Comparison of ENCODE assay signal across 26 cellular contexts in genomic region chr1:35572296-35572695, GRCh38. TPM values are rescaled to one million over a fixed set of nuclear protein-coding genes. Genes with fewer than 3 reads are reported as not detected.
A peak's percentile ranks its signal among the peaks of the same experiment; 100 is the strongest.
DNase-seq lines count a peak whose midpoint lies in the region; ATAC-seq, FAIRE-seq and TF ChIP-seq lines count a peak whose summit lies in the region.
"Had no signal": no experiment of that assay in that cellular context is flagged by ENCODE, and none has a peak within 500 bp of the region (broad histone marks: within the 10 kb centered on the region; RNA-seq: fewer than 3 reads in every experiment).

No MANE protein-coding gene starts in this region.

- H3K4me3 Mint-ChIP-seq in chondrocyte (ENCODE audit: unreplicated experiment) (peak overlapping the region; percentile 71), nephron progenitor cell (peak overlapping the region; percentile 58)
- H3K4me3 Mint-ChIP-seq: activated naive CD8-positive, alpha-beta T cell treated with anti-CD3 and anti-CD28 coated beads, Interleukin-2, amount 50 U/mL, for 24 hours had no signal

- DNase-seq in AG08396 (ENCODE audit: low spot score) (peak; percentile 55), H7 (peak; percentile 39), chondrocyte (ENCODE audit: low spot score) (no peak), nephron progenitor cell (no peak), RWPE1 (ENCODE audit: low spot score) (no peak), HTR-8/SVneo (ENCODE audit: insufficient read length, low spot score) (no peak), hypothalamus (lab: John Stamatoyannopoulos, UW) (no peak)
- DNase-seq: activated CD4-positive, alpha-beta T cell treated with anti-CD3 and anti-CD28 coated beads for 48 hours; activated gamma-delta T cell treated with Interleukin-2 at 50 U/mL for 16 hours; activated naive CD8-positive, alpha-beta T cell treated with anti-CD3 and anti-CD28 coated beads, Interleukin-2, amount 50 U/mL, for 24 hours; activated T-cell treated with anti-CD3 and anti-CD28 coated beads, Interleukin-2, amount 50 U/mL, for 1 hour; COR-L47; DND-41; heart right ventricle; HFFc6; left lung; mesendoderm; NCI-H1436; ovary; stimulated activated CD4-positive, alpha-beta T cell treated with anti-CD3 and anti-CD28 coated beads, Interleukin-2, amount 100 ng/mL, for 24 hours had no signal

- H3K27ac Mint-ChIP-seq in chondrocyte (ENCODE audit: unreplicated experiment) (no peak overlapping the region), nephron progenitor cell (no peak overlapping the region)
- H3K27ac Mint-ChIP-seq: activated naive CD8-positive, alpha-beta T cell treated with anti-CD3 and anti-CD28 coated beads, Interleukin-2, amount 50 U/mL, for 24 hours; HFFc6 had no signal

- no peak for ATAC-seq in GM18511 (IDR thresholded peaks at IDR 0.05; ENCODE audit: unreplicated experiment)
- ATAC-seq: activated naive CD8-positive, alpha-beta T cell treated with anti-CD3 and anti-CD28 coated beads, Interleukin-2, amount 50 U/mL, for 24 hours had no signal

- H3K36me3 ChIP-seq in H7 (replicated peaks; ENCODE audit: control insufficient read depth, insufficient read depth, low read length) = no peaks in the 10 kb centered on the region
- H3K36me3 ChIP-seq: heart right ventricle, left lung, ovary had no signal

- no peak overlapping the region for H3K4me3 ChIP-seq in H7 (ENCODE audit: insufficient read depth, low read depth, low read length)
- H3K4me3 ChIP-seq: ovary, SK-N-MC had no signal

- POLR2A ChIA-PET in RWPE1 (lab: Yijun Ruan, JAX; ENCODE audit: low non-redundant PET) = interaction anchor here (0.6 kb wide), 1 partner anchor 35 kb away, joined by 6 read pairs; no protein-coding TSS in a partner anchor

- CTCF ChIA-PET in RWPE1 (lab: Yijun Ruan, JAX) = interaction anchor here (0.7 kb wide), 1 partner anchor 233 kb away, joined by 3 read pairs; no protein-coding TSS in a partner anchor

- H3K27me3 Mint-ChIP-seq in chondrocyte (ENCODE audit: low read depth) (peaks cover 27% of the 10 kb centered on the region), nephron progenitor cell (ENCODE audit: low read depth, poor library complexity) (peaks cover 88% of the 10 kb centered on the region)

- no peak for FAIRE-seq in HTR-8/SVneo (lab: Jason Lieb, UNC)
- FAIRE-seq: GM18507, TTC549 had no signal

- H3K36me3 Mint-ChIP-seq in chondrocyte (ENCODE audit: low read depth) (no peaks in the 10 kb centered on the region), nephron progenitor cell (ENCODE audit: low read depth) (no peaks in the 10 kb centered on the region)

- H3K27ac ChIP-seq in RWPE1 = no peak overlapping the region
- H3K27ac ChIP-seq: epithelial cell of prostate, heart right ventricle, left lung, ovary, SK-N-MC, tibial nerve had no signal

- H3K9me3 Mint-ChIP-seq in chondrocyte (ENCODE audit: low read depth) (no peaks in the 10 kb centered on the region), nephron progenitor cell (no peaks in the 10 kb centered on the region)
- H3K9me3 Mint-ChIP-seq: activated naive CD8-positive, alpha-beta T cell treated with anti-CD3 and anti-CD28 coated beads, Interleukin-2, amount 50 U/mL, for 24 hours; HFFc6 had no signal

- TF ChIP-seq CTCF in chondrocyte (IDR thresholded peaks at IDR 0.05) (no peak), nephron progenitor cell (IDR thresholded peaks at IDR 0.05) (no peak), RWPE1 (conservative IDR thresholded peaks at IDR 0.05; ENCODE audit: low read depth) (no peak)

- H3K4me1 Mint-ChIP-seq in chondrocyte (ENCODE audit: low read depth) (peaks cover 27% of the 10 kb centered on the region), nephron progenitor cell (peaks cover 20% of the 10 kb centered on the region)

- peaks cover 73% of the 10 kb centered on the region for H3K27me3 ChIP-seq in H7 (ENCODE audit: control insufficient read depth, insufficient read depth, low read length)
- H3K27me3 ChIP-seq: ovary had no signal

RNA-seq across cellular contexts. Expression of gene TFAP2E, which starts 0.8 kb away (rescaled TPM):
- 0.94 and 2.2 TPM in 2 replicates for total RNA-seq in H7 (2014; rRNA removed; shearing (Covaris generic))
- 0.92 to 1.4 TPM (median 0.97 TPM) in 3 replicates for total RNA-seq in chondrocyte

RNA-seq across cellular contexts. Expression of gene NCDN, which starts 14.7 kb away (rescaled TPM):
- total RNA-seq in H7 (2014; rRNA removed; shearing (Covaris generic)) = 41.9 and 50.9 TPM in 2 replicates
- 35.3 to 46.5 TPM (median 36.4 TPM) in 3 replicates for total RNA-seq in chondrocyte

RNA-seq across cellular contexts. Expression of gene KIAA0319L, which starts 15.1 kb away (rescaled TPM):
- total RNA-seq in H7 (2014; rRNA removed; shearing (Covaris generic)) = 68.5 and 84.0 TPM in 2 replicates
- total RNA-seq in chondrocyte = 26.9 to 40.8 TPM (median 28.7 TPM) in 3 replicates

Comparison
In these comparisons a context has a peak if more than half of its experiments do, and no peak if none do; other contexts are left out.
1. DNase-seq: peak in AG08396 (single experiment) and H7 (single experiment); none in chondrocyte (single experiment), nephron progenitor cell (single experiment), RWPE1 (single experiment), HTR-8/SVneo (single experiment) and hypothalamus (0 of 51).